In the genomic region with DNA sequence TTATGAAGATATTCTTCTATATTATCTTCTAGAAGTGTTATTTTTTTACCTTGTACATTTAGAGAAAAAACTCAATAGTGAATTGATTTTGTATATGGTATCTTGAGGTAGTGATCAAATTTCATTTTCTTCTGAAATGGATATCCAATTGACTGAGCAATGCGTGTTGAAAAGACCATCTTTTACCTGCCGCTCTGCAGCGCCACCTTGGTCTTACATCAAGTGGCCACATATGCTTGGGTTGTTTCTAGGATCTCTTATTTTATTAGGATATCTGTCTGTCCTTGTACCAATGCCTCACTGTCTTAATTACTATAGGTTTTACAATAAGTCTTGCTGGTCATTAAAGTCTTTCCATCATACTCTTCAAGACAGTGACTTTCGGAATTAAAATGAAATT, we compare ENCODE assay signal across 19 cellular contexts. TPM values are rescaled to one million over a fixed set of nuclear protein-coding genes. Genes with fewer than 3 reads are reported as not detected.
DNase-seq lines count a peak whose midpoint lies in the region; ATAC-seq and TF ChIP-seq lines count a peak whose summit lies in the region.
"Had no signal": no experiment of that assay in that cellular context is flagged by ENCODE, and none has a peak within 500 bp of the region (broad histone marks: within the 10 kb centered on the region; RNA-seq: fewer than 3 reads in every experiment).

No MANE protein-coding gene starts in this region.

- H3K27me3 Mint-ChIP-seq in endodermal cell (ENCODE audit: insufficient read depth): no peaks in the 10 kb centered on the region
- H3K27me3 Mint-ChIP-seq: B cell; CD4-positive, CD25-positive, alpha-beta regulatory T cell had no signal

- no peak overlapping the region for H3K27ac Mint-ChIP-seq in endodermal cell
- H3K27ac Mint-ChIP-seq: B cell; CD8-positive, alpha-beta T cell had no signal

- POLR2A ChIA-PET in HCT116 (lab: Charles Lee) (no interaction called here), PC-3 (lab: Charles Lee; ENCODE audit: unreplicated experiment) (no interaction called here)

- H3K9me2 ChIP-seq in HCT116 (ENCODE audit: insufficient read depth) (no peaks in the 10 kb centered on the region), PC-3 (replicated peaks; ENCODE audit: low read length) (no peaks in the 10 kb centered on the region)

- ATAC-seq in DND-41 (ENCODE audit: insufficient read depth, low read depth) (no peak), HCT116 (no peak), PC-3 (no peak), GM19035 (IDR thresholded peaks at IDR 0.05; ENCODE audit: unreplicated experiment) (no peak), HG02759 (IDR thresholded peaks at IDR 0.05; ENCODE audit: unreplicated experiment) (no peak)
- ATAC-seq: CD8-positive, alpha-beta T cell had no signal

- H3K9ac ChIP-seq in DND-41 (ENCODE audit: low read depth, low read length) (no peak overlapping the region), HCT116 (ENCODE audit: low read length) (no peak overlapping the region), PC-3 (ENCODE audit: low read length) (no peak overlapping the region), endodermal cell (ENCODE audit: extremely low read depth, low read length, poor library complexity, severe bottlenecking) (no peak overlapping the region)
- H3K9ac ChIP-seq: BLaER1 had no signal

- H3K27ac ChIP-seq in DND-41 (ENCODE audit: low read length): no peak overlapping the region
- no peak overlapping the region for H3K27ac ChIP-seq in HCT116 (ENCODE audit: low read depth, low read length)
- H3K27ac ChIP-seq in PC-3 (ENCODE audit: low read length): no peak overlapping the region
- H3K27ac ChIP-seq in endodermal cell (ENCODE audit: low read depth, low read length): no peak overlapping the region
- H3K27ac ChIP-seq: 22Rv1, BLaER1, C4-2B had no signal

- H3K4me2 ChIP-seq in DND-41 (ENCODE audit: insufficient read depth, low read length) (no peak overlapping the region), HCT116 (ENCODE audit: low read length) (no peak overlapping the region), PC-3 (ENCODE audit: low read length) (no peak overlapping the region)
- H3K4me2 ChIP-seq: BLaER1 had no signal

- no TSS peak for BruUV-seq in HCT116 (replicated peaks; lab: Mats Ljungman, UMichigan)
- no TSS peak for BruUV-seq in PC-3 (replicated peaks; lab: Mats Ljungman, UMichigan)

- 93% methylated on average over 4 of the region's 4 CpGs; no CpG with 5 or more reads in 1 of the 2 experiments for WGBS in endodermal cell (ENCODE audit: insufficient coverage in 1 of 2, insufficient read length in 1 of 2), 2 experiments

- H3K27me3 ChIP-seq in DND-41 (ENCODE audit: insufficient read depth, low read length, poor library complexity): no peaks in the 10 kb centered on the region
- no peaks in the 10 kb centered on the region for H3K27me3 ChIP-seq in HCT116 (ENCODE audit: insufficient read depth, low read length)
- H3K27me3 ChIP-seq in PC-3 (ENCODE audit: low read length): no peaks in the 10 kb centered on the region
- H3K27me3 ChIP-seq in endodermal cell (ENCODE audit: control insufficient read depth, insufficient read depth, low read length, poor library complexity, severe bottlenecking): no peaks in the 10 kb centered on the region
- H3K27me3 ChIP-seq: BLaER1 had no signal

- H3K9me3 ChIP-seq in DND-41 (ENCODE audit: insufficient read depth, low read length, severe bottlenecking) (no peaks in the 10 kb centered on the region), HCT116 (ENCODE audit: control insufficient read depth in 1 of 2, insufficient read depth in 1 of 2, low read depth in 1 of 2, low read length in 2 of 2) (no peaks in the 10 kb centered on the region), PC-3 (ENCODE audit: low read length) (no peaks in the 10 kb centered on the region), endodermal cell (ENCODE audit: control insufficient read depth, low read length) (no peaks in the 10 kb centered on the region)
- H3K9me3 ChIP-seq: BLaER1, Caco-2, HAP-1 had no signal

- peaks cover 78% of the 10 kb centered on the region for H3K36me3 ChIP-seq in DND-41 (ENCODE audit: insufficient read depth, low read length)
- H3K36me3 ChIP-seq in HCT116 (ENCODE audit: control insufficient read depth in 1 of 2, insufficient read depth in 2 of 2, low read length in 2 of 2): peaks cover 0 to 5% of the 10 kb centered on the region in 2 experiments; a peak in 2 of 4 replicates
- peaks cover 64% of the 10 kb centered on the region for H3K36me3 ChIP-seq in PC-3 (ENCODE audit: low read depth, low read length)
- H3K36me3 ChIP-seq in endodermal cell (ENCODE audit: control insufficient read depth, insufficient read depth, low read length): peaks cover 58% of the 10 kb centered on the region

- RAD21 ChIA-PET in HCT116 (lab: Charles Lee; ENCODE audit: low non-redundant PET in 1 of 2, low total read pairs in 2 of 2, uncharacterized antibody in 2 of 2, unreplicated experiment in 2 of 2): no interaction called here

- H2AFZ ChIP-seq in DND-41 (ENCODE audit: low read depth, low read length): no peak overlapping the region
- no peak overlapping the region for H2AFZ ChIP-seq in HCT116 (ENCODE audit: low read depth, low read length, poor library complexity, severe bottlenecking)
- H2AFZ ChIP-seq in PC-3 (ENCODE audit: low read length): no peak overlapping the region

- H3K4me3 ChIP-seq in DND-41 (ENCODE audit: low read depth in 1 of 2, low read length in 2 of 2) (no peak overlapping the region), HCT116 (replicated peaks in 1 of 2; ENCODE audit: low read depth in 1 of 2, low read length in 2 of 2) (no peak overlapping the region), PC-3 (ENCODE audit: low read length) (no peak overlapping the region), endodermal cell (ENCODE audit: low read length) (no peak overlapping the region)
- H3K4me3 ChIP-seq: BLaER1, HAP-1 had no signal

- H3K79me2 ChIP-seq in DND-41 (ENCODE audit: insufficient read depth, low read length): no peaks in the 10 kb centered on the region
- H3K79me2 ChIP-seq in HCT116 (ENCODE audit: insufficient read depth, low read length): no peaks in the 10 kb centered on the region
- 0 out of 2 replicates have a peak, but pooled peaks cover 5% of the 10 kb centered on the region for H3K79me2 ChIP-seq in PC-3 (ENCODE audit: low read length)

- intact Hi-C loops in HCT116 (cut with micrococcal nuclease): no loop called here
- intact Hi-C loops in PC-3 (cut with micrococcal nuclease): no loop called here

- no peak overlapping the region for H3K4me3 Mint-ChIP-seq in endodermal cell
- H3K4me3 Mint-ChIP-seq: B cell; CD4-positive, CD25-positive, alpha-beta regulatory T cell; CD8-positive, alpha-beta T cell had no signal

- H4K20me1 ChIP-seq in DND-41 (ENCODE audit: insufficient read depth, low read length): 0 out of 2 replicates have a peak, but pooled peaks cover 2% of the 10 kb centered on the region
- no peaks in the 10 kb centered on the region for H4K20me1 ChIP-seq in HCT116 (ENCODE audit: insufficient read depth)
- no peaks in the 10 kb centered on the region for H4K20me1 ChIP-seq in PC-3 (ENCODE audit: low read length)

- CTCF ChIA-PET in HCT116 (lab: Charles Lee) (no interaction called here), PC-3 (lab: Charles Lee) (no interaction called here)

- no peaks in the 10 kb centered on the region for H3K9me3 Mint-ChIP-seq in endodermal cell
- H3K9me3 Mint-ChIP-seq: CD4-positive, CD25-positive, alpha-beta regulatory T cell; CD8-positive, alpha-beta T cell had no signal

- peaks cover 2% of the 10 kb centered on the region for H3F3A ChIP-seq in PC-3 (ENCODE audit: low read length, unreplicated experiment)

- peaks cover 10% of the 10 kb centered on the region for H3K4me1 Mint-ChIP-seq in endodermal cell
- H3K4me1 Mint-ChIP-seq: B cell had no signal

- no peak for TF ChIP-seq POLR2A in HCT116 (IDR thresholded peaks at IDR 0.05; ENCODE audit: borderline replicate concordance, extremely low read depth, insufficient read depth, insufficient read length)

- TF ChIP-seq RAD21 in HCT116 (IDR thresholded peaks at IDR 0.05; ENCODE audit: low read depth): no peak

- H3K36me3 Mint-ChIP-seq in endodermal cell (ENCODE audit: low read depth): peaks cover 59% of the 10 kb centered on the region

- H3K4me1 ChIP-seq in DND-41 (ENCODE audit: insufficient read depth, low read length): peaks cover 6% of the 10 kb centered on the region; the same call in 1 of the 2 replicates
- peaks cover 21 to 26% of the 10 kb centered on the region in 2 experiments for H3K4me1 ChIP-seq in HCT116 (ENCODE audit: control insufficient read depth in 1 of 2, insufficient read depth in 2 of 2, low read length in 2 of 2)
- H3K4me1 ChIP-seq in PC-3 (ENCODE audit: insufficient read depth, low read length): peaks cover 20% of the 10 kb centered on the region
- H3K4me1 ChIP-seq in endodermal cell (ENCODE audit: control insufficient read depth, insufficient read depth, low read length): no peaks in the 10 kb centered on the region
- H3K4me1 ChIP-seq: Caco-2 had no signal

- DNase-seq in DND-41 (no peak), HCT116 (ENCODE audit: low read depth, low spot score) (no peak), PC-3 (no peak), endodermal cell (no peak), mucosa of gallbladder (ENCODE audit: low spot score) (no peak), hippocampal formation (lab: John Stamatoyannopoulos, UW) (no peak)
- DNase-seq: Caco-2; CD4-positive, CD25-positive, alpha-beta regulatory T cell; CD8-positive, alpha-beta T cell; DMS153; EL; GDM1 had no signal

- TF ChIP-seq CTCF in DND-41 (IDR thresholded peaks at IDR 0.05; ENCODE audit: borderline replicate concordance, extremely low read depth, low read length, poor library complexity, severe bottlenecking) (peak; percentile 18), HCT116 (IDR thresholded peaks at IDR 0.05 in 2 of 3, conservative IDR thresholded peaks at IDR 0.05 in 1 of 3; ENCODE audit: borderline replicate concordance in 1 of 3, insufficient read depth in 1 of 3, low read depth in 2 of 3, low read length in 2 of 3) (peak in 2 of 3 experiments; percentile 20 to 28; a peak in 1 of 6 replicates), PC-3 (conservative IDR thresholded peaks at IDR 0.05; ENCODE audit: low read depth, low read length) (peak; percentile 63), endodermal cell (conservative IDR thresholded peaks at IDR 0.05) (peak; percentile 46)

TF ChIP-seq in HCT116, 20 proteins besides CTCF, POLR2A, EP300 and RAD21 (continues in another document):
- no peak for TF ChIP-seq POLR2AphosphoS5 (IDR thresholded peaks at IDR 0.05; ENCODE audit: low read depth, low read length)
- no peak for TF ChIP-seq SRF (IDR thresholded peaks at IDR 0.05; ENCODE audit: low read depth)
- no peak for TF ChIP-seq ELF1 (IDR thresholded peaks at IDR 0.05; ENCODE audit: borderline replicate concordance, low read depth)
- TF ChIP-seq CBX3 (IDR thresholded peaks at IDR 0.05; ENCODE audit: low read depth): no peak
- no peak for TF ChIP-seq SP1 (IDR thresholded peaks at IDR 0.05; ENCODE audit: low read depth)
- no peak for TF ChIP-seq JUND (IDR thresholded peaks at IDR 0.05)

RNA-seq across cellular contexts. Expression of a gene that starts 53.0 kb away (rescaled TPM):
- total RNA-seq in HCT116 (2021; ENCODE audit: unreplicated experiment): 36.1 TPM
- polyA plus RNA-seq in HCT116 (2012): 9.8 and 15.2 TPM in 2 replicates
- total RNA-seq in PC-3 (2014; rRNA removed): 119 and 129 TPM in 2 replicates
- 10 to 100 TPM; 39.2 to 41.5 TPM for total RNA-seq in endodermal cell
- polyA plus RNA-seq in endodermal cell (2013, experiment 1 of 2): 41.0 TPM
- polyA plus RNA-seq in endodermal cell (2013, experiment 2 of 2): 41.6 TPM
- 26.2 TPM for total RNA-seq in mucosa of gallbladder
